In the genomic region with DNA sequence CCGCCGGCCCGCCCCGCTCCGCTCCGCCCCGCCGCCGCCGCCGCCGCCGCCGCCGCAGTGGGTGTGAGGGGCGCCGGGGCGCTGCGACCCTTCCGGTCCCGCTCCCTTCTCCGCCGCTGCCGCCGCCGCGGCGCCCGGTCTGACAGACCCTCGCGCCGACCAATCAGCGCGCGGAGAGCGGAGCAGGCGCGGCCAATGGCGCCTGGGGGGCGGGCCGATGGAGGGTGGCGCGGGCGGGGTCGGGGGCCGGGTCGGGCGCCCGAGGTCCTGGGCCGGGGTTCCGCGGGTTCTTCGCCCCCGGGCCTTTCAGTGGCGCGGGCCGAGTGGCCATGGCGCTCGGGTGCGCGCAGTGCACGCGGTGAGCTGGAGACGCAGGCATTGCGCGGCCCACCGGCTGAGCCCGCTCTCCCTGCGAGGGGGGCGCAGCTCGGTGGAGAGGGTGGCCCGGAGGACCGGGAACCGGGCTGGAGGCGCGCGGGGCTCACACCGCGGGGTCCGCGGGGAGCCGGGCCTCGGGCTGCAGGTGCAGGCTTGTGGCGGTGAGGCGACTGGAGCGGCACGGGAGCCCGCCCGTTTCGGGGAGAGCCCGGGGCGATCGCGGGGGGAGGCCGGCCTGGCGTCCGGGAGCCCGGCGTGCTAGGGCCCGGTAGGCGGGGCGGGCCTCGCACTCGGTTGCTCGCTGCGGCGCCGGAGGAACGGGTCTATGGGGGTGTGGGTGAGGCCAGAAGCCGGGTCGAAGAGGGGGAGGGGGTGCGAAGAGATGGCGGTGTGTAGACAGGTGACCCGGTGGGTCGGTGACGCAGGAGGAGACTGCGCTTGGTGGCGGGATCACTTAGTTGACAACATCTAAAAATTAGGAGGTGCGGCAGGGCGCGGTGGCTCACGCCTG, we compare ENCODE assay signal across 1 cellular context.
TF ChIP-seq lines count a peak whose summit lies in the region.

A gene (minus strand): TSS at position 141 of the 889 bp plus-strand sequence. CDS start 11,522 bp downstream, outside the sequence.

TF ChIP-seq in HEK293, 187 proteins besides CTCF, POLR2A, EP300 and RAD21 (continued from another document and continues in another):
- TF ChIP-seq, protein P1, sequence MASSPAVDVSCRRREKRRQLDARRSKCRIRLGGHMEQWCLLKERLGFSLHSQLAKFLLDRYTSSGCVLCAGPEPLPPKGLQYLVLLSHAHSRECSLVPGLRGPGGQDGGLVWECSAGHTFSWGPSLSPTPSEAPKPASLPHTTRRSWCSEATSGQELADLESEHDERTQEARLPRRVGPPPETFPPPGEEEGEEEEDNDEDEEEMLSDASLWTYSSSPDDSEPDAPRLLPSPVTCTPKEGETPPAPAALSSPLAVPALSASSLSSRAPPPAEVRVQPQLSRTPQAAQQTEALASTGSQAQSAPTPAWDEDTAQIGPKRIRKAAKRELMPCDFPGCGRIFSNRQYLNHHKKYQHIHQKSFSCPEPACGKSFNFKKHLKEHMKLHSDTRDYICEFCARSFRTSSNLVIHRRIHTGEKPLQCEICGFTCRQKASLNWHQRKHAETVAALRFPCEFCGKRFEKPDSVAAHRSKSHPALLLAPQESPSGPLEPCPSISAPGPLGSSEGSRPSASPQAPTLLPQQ (tag by site-specific recombination; IDR thresholded peaks at IDR 0.05): peak; percentile 61; the same call in 1 of the 2 replicates
- TF ChIP-seq ZNF776 (tag by site-specific recombination; IDR thresholded peaks at IDR 0.05; ENCODE audit: borderline replicate concordance) (no peak), ZNF473 (tag by site-specific recombination; IDR thresholded peaks at IDR 0.05) (no peak), ZNF548 (tag by site-specific recombination; IDR thresholded peaks at IDR 0.05) (no peak), SCRT2 (tag by site-specific recombination; IDR thresholded peaks at IDR 0.05) (0 out of 2 replicates have a peak, but pooled peaks have one; percentile 31), ZNF37A (tag by site-specific recombination; IDR thresholded peaks at IDR 0.05) (no peak), ZNF416 (tag by site-specific recombination; IDR thresholded peaks at IDR 0.05) (no peak), ZNF747 (tag by site-specific recombination; IDR thresholded peaks at IDR 0.05) (no peak), ZNF830 (tag by site-specific recombination; IDR thresholded peaks at IDR 0.05; ENCODE audit: low read depth) (no peak), ZNF184 (tag by site-specific recombination; IDR thresholded peaks at IDR 0.05) (0 out of 2 replicates have a peak, but pooled peaks have one; percentile 42), ZNF16 (tag by site-specific recombination; IDR thresholded peaks at IDR 0.05; ENCODE audit: low read depth) (no peak), ZBTB21 (tag by site-specific recombination; IDR thresholded peaks at IDR 0.05) (peak; percentile 48), ZNF2 (tag by site-specific recombination; IDR thresholded peaks at IDR 0.05) (no peak), YY2 (tag by site-specific recombination; IDR thresholded peaks at IDR 0.05) (peak; percentile 64), SETDB1 (IDR thresholded peaks at IDR 0.05; ENCODE audit: insufficient read length, low read length) (no peak), ZFP3 (tag by site-specific recombination; IDR thresholded peaks at IDR 0.05; ENCODE audit: low read depth) (no peak), ZBTB8A (tag by site-specific recombination; IDR thresholded peaks at IDR 0.05) (peak; percentile 85), ZNF335 (tag by site-specific recombination; conservative IDR thresholded peaks at IDR 0.05) (peak; percentile 94), TCF7L2 (IDR thresholded peaks at IDR 0.05; ENCODE audit: borderline replicate concordance, low read depth, low read length) (no peak), ZNF707 (tag by site-specific recombination; IDR thresholded peaks at IDR 0.05) (no peak), ZNF837 (tag by site-specific recombination; IDR thresholded peaks at IDR 0.05) (no peak), ZSCAN16 (tag by site-specific recombination; IDR thresholded peaks at IDR 0.05) (no peak), ZNF555 (tag by site-specific recombination; conservative IDR thresholded peaks at IDR 0.05) (no peak), ZNF521 (tag by site-specific recombination; IDR thresholded peaks at IDR 0.05) (no peak), ZNF785 (tag by site-specific recombination; IDR thresholded peaks at IDR 0.05) (no peak), ZNF223 (tag by site-specific recombination; IDR thresholded peaks at IDR 0.05) (no peak), KLF7 (tag by site-specific recombination; IDR thresholded peaks at IDR 0.05; ENCODE audit: borderline replicate concordance) (peak; percentile 33; the same call in 1 of the 2 replicates), ZNF423 (tag by site-specific recombination; IDR thresholded peaks at IDR 0.05) (0 out of 2 replicates have a peak, but pooled peaks have one; percentile 29), ZNF23 (tag by site-specific recombination; IDR thresholded peaks at IDR 0.05; ENCODE audit: borderline replicate concordance) (no peak), ZNF514 (tag by site-specific recombination; IDR thresholded peaks at IDR 0.05) (no peak), ZFP69B (tag by site-specific recombination; IDR thresholded peaks at IDR 0.05) (peak; percentile 40), ZNF324 (tag by site-specific recombination; IDR thresholded peaks at IDR 0.05) (no peak), ZNF292 (tag by site-specific recombination; IDR thresholded peaks at IDR 0.05; ENCODE audit: borderline replicate concordance, low read depth) (no peak), ZNF266 (tag by site-specific recombination; IDR thresholded peaks at IDR 0.05; ENCODE audit: low read depth) (no peak), ZNF610 (tag by site-specific recombination; IDR thresholded peaks at IDR 0.05; ENCODE audit: borderline replicate concordance) (0 out of 2 replicates have a peak, but pooled peaks have one; percentile 13), ZNF529 (tag by site-specific recombination; IDR thresholded peaks at IDR 0.05; ENCODE audit: insufficient replicate concordance) (no peak), ZNF311 (tag by site-specific recombination; IDR thresholded peaks at IDR 0.05; ENCODE audit: borderline replicate concordance) (no peak), IKZF3 (tag by site-specific recombination; IDR thresholded peaks at IDR 0.05) (no peak), ZNF768 (tag by site-specific recombination; IDR thresholded peaks at IDR 0.05) (no peak), BCL11A (tag by site-specific recombination; IDR thresholded peaks at IDR 0.05; ENCODE audit: low read depth) (peak; percentile 85; the same call in 1 of the 2 replicates), ZIC2 (tag by site-specific recombination; IDR thresholded peaks at IDR 0.05) (no peak; the same call in none of the 2 replicates), ZBTB1 (tag by site-specific recombination; IDR thresholded peaks at IDR 0.05) (no peak)
- TF ChIP-seq, protein P2, sequence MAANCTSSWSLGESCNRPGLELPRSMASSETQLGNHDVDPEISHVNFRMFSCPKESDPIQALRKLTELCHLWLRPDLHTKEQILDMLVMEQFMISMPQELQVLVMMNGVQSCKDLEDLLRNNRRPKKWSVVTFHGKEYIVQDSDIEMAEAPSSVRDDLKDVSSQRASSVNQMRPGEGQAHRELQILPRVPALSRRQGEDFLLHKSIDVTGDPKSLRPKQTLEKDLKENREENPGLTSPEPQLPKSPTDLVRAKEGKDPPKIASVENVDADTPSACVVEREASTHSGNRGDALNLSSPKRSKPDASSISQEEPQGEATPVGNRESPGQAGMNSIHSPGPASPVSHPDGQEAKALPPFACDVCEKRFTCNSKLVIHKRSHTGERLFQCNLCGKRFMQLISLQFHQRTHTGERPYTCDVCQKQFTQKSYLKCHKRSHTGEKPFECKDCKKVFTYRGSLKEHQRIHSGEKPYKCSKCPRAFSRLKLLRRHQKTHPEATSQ (tag by site-specific recombination; IDR thresholded peaks at IDR 0.05): no peak
- TF ChIP-seq, protein P3, sequence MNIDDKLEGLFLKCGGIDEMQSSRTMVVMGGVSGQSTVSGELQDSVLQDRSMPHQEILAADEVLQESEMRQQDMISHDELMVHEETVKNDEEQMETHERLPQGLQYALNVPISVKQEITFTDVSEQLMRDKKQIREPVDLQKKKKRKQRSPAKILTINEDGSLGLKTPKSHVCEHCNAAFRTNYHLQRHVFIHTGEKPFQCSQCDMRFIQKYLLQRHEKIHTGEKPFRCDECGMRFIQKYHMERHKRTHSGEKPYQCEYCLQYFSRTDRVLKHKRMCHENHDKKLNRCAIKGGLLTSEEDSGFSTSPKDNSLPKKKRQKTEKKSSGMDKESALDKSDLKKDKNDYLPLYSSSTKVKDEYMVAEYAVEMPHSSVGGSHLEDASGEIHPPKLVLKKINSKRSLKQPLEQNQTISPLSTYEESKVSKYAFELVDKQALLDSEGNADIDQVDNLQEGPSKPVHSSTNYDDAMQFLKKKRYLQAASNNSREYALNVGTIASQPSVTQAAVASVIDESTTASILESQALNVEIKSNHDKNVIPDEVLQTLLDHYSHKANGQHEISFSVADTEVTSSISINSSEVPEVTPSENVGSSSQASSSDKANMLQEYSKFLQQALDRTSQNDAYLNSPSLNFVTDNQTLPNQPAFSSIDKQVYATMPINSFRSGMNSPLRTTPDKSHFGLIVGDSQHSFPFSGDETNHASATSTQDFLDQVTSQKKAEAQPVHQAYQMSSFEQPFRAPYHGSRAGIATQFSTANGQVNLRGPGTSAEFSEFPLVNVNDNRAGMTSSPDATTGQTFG (tag by site-specific recombination; IDR thresholded peaks at IDR 0.05; ENCODE audit: borderline replicate concordance): no peak
- TF ChIP-seq, protein P4, sequence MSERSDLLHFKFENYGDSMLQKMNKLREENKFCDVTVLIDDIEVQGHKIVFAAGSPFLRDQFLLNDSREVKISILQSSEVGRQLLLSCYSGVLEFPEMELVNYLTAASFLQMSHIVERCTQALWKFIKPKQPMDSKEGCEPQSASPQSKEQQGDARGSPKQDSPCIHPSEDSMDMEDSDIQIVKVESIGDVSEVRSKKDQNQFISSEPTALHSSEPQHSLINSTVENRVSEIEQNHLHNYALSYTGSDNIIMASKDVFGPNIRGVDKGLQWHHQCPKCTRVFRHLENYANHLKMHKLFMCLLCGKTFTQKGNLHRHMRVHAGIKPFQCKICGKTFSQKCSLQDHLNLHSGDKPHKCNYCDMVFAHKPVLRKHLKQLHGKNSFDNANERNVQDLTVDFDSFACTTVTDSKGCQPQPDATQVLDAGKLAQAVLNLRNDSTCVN (tag by site-specific recombination; optimal IDR thresholded peaks at IDR 0.05): peak; percentile 89
- TF ChIP-seq, protein P5, sequence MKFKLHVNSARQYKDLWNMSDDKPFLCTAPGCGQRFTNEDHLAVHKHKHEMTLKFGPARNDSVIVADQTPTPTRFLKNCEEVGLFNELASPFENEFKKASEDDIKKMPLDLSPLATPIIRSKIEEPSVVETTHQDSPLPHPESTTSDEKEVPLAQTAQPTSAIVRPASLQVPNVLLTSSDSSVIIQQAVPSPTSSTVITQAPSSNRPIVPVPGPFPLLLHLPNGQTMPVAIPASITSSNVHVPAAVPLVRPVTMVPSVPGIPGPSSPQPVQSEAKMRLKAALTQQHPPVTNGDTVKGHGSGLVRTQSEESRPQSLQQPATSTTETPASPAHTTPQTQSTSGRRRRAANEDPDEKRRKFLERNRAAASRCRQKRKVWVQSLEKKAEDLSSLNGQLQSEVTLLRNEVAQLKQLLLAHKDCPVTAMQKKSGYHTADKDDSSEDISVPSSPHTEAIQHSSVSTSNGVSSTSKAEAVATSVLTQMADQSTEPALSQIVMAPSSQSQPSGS (tag by site-specific recombination; IDR thresholded peaks at IDR 0.05; ENCODE audit: low read depth): no peak
- TF ChIP-seq, protein P6, sequence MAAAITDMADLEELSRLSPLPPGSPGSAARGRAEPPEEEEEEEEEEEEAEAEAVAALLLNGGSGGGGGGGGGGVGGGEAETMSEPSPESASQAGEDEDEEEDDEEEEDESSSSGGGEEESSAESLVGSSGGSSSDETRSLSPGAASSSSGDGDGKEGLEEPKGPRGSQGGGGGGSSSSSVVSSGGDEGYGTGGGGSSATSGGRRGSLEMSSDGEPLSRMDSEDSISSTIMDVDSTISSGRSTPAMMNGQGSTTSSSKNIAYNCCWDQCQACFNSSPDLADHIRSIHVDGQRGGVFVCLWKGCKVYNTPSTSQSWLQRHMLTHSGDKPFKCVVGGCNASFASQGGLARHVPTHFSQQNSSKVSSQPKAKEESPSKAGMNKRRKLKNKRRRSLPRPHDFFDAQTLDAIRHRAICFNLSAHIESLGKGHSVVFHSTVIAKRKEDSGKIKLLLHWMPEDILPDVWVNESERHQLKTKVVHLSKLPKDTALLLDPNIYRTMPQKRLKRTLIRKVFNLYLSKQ (tag by site-specific recombination; IDR thresholded peaks at IDR 0.05; ENCODE audit: borderline replicate concordance): no peak
- TF ChIP-seq, protein P7, sequence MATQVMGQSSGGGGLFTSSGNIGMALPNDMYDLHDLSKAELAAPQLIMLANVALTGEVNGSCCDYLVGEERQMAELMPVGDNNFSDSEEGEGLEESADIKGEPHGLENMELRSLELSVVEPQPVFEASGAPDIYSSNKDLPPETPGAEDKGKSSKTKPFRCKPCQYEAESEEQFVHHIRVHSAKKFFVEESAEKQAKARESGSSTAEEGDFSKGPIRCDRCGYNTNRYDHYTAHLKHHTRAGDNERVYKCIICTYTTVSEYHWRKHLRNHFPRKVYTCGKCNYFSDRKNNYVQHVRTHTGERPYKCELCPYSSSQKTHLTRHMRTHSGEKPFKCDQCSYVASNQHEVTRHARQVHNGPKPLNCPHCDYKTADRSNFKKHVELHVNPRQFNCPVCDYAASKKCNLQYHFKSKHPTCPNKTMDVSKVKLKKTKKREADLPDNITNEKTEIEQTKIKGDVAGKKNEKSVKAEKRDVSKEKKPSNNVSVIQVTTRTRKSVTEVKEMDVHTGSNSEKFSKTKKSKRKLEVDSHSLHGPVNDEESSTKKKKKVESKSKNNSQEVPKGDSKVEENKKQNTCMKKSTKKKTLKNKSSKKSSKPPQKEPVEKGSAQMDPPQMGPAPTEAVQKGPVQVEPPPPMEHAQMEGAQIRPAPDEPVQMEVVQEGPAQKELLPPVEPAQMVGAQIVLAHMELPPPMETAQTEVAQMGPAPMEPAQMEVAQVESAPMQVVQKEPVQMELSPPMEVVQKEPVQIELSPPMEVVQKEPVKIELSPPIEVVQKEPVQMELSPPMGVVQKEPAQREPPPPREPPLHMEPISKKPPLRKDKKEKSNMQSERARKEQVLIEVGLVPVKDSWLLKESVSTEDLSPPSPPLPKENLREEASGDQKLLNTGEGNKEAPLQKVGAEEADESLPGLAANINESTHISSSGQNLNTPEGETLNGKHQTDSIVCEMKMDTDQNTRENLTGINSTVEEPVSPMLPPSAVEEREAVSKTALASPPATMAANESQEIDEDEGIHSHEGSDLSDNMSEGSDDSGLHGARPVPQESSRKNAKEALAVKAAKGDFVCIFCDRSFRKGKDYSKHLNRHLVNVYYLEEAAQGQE (tag by site-specific recombination; IDR thresholded peaks at IDR 0.05): no peak
- TF ChIP-seq, protein P8, sequence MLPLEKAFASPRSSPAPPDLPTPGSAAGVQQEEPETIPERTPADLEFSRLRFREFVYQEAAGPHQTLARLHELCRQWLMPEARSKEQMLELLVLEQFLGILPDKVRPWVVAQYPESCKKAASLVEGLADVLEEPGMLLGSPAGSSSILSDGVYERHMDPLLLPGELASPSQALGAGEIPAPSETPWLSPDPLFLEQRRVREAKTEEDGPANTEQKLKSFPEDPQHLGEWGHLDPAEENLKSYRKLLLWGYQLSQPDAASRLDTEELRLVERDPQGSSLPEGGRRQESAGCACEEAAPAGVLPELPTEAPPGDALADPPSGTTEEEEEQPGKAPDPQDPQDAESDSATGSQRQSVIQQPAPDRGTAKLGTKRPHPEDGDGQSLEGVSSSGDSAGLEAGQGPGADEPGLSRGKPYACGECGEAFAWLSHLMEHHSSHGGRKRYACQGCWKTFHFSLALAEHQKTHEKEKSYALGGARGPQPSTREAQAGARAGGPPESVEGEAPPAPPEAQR (tag by site-specific recombination; IDR thresholded peaks at IDR 0.05): no peak
